ENCODE assay signal across 24 cellular contexts in the genomic region with DNA sequence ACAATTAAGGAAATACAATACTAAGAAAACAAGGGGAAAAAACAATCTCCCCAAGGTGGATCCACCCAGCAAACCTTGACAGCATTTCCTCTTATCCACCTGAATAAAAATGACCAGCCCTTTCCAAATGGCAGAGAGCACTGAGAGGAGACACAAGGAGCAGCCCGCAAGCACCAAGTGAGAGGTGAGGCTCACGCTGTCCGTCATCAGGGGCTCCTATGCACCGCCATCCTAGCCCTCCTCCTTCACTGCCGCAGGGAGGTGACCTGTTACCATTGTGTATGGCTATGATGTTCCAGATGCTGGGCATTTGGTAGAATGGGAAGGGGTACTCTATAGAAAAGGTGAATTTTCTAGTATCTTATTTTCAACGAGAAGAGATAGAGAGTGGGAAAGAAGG. TPM values are rescaled to one million over a fixed set of nuclear protein-coding genes. Genes with fewer than 3 reads are reported as not detected.
"Had no signal": no experiment of that assay in that cellular context is flagged by ENCODE, and none has a peak within 500 bp of the region (broad histone marks: within the 10 kb centered on the region; RNA-seq: fewer than 3 reads in every experiment).

No MANE protein-coding gene starts in this region.

- DNase-seq: effector CD4-positive, alpha-beta T cell; endodermal cell; erythroblast; foreskin melanocyte; left ventricle myocardium inferior; naive B cell; nephron progenitor cell; posterior cingulate gyrus; stimulated activated CD4-positive, alpha-beta T cell treated with anti-CD3 and anti-CD28 coated beads, Interleukin-2, amount 100 ng/mL, for 24 hours; stimulated activated CD4-positive, alpha-beta T cell treated with anti-CD3 and anti-CD28 coated beads, Interleukin-4, amount 100 ng/mL, for 4 hours; stimulated activated naive CD4-positive, alpha-beta T cell treated with Interleukin-2 at 50 U/mL for 16 hours; uterus had no signal

- H3K4me3 ChIP-seq: hepatocyte, left ventricle myocardium inferior, lower lobe of right lung, uterus had no signal

- H3K27ac Mint-ChIP-seq: endodermal cell, memory B cell had no signal

- H3K4me3 Mint-ChIP-seq: endodermal cell, memory B cell, nephron progenitor cell, type B pancreatic cell had no signal

- H3K27me3 Mint-ChIP-seq: naive B cell had no signal

- H3K9me3 ChIP-seq: left ventricle myocardium inferior, lower lobe of right lung, uterus had no signal

- H3K27me3 ChIP-seq: hepatocyte, uterus had no signal

- H3K4me1 ChIP-seq: left ventricle myocardium inferior, uterus had no signal

- H3K27ac ChIP-seq: hepatocyte, left ventricle myocardium inferior, lower lobe of right lung, uterus had no signal

- H3K36me3 Mint-ChIP-seq: memory B cell, naive B cell, type B pancreatic cell had no signal

- H3K36me3 ChIP-seq: left ventricle myocardium inferior, lower lobe of right lung, uterus had no signal

- H3K9me3 Mint-ChIP-seq: endodermal cell, memory B cell, naive B cell, nephron progenitor cell, type B pancreatic cell had no signal

RNA-seq across cellular contexts. Expression of a gene that starts 31.2 kb away (rescaled TPM):
- total RNA-seq: dermis microvascular lymphatic vessel endothelial cell, endodermal cell, endothelial cell of umbilical vein, hepatocyte, kidney, left cardiac atrium, left ventricle myocardium inferior, lower lobe of right lung, osteocyte, pulmonary artery endothelial cell, sciatic nerve, skeletal muscle tissue had no signal
